ENCODE assay signal across 8 cellular contexts in genomic region chr5:133552925-133553525, GRCh38. TPM values are rescaled to one million over a fixed set of nuclear protein-coding genes. Genes with fewer than 3 reads are reported as not detected.
DNase-seq lines count a peak whose midpoint lies in the region; ATAC-seq and TF ChIP-seq lines count a peak whose summit lies in the region.

No MANE protein-coding gene starts in this region.

- peak overlapping the region; percentile 88 for H3K27ac ChIP-seq in neural cell (ENCODE audit: low read length)
- no peak overlapping the region for H3K27ac ChIP-seq in upper lobe of right lung

- H3K27me3 ChIP-seq in neural cell (ENCODE audit: insufficient read depth, low read depth, low read length), result no peaks in the 10 kb centered on the region
- peaks cover 8% of the 10 kb centered on the region for H3K27me3 ChIP-seq in upper lobe of right lung

- no peak overlapping the region for H3K9ac ChIP-seq in neural cell (ENCODE audit: low read length)

- H3K9me2 ChIP-seq in neural cell (ENCODE audit: insufficient read depth, low read length), result no peaks in the 10 kb centered on the region

- H3K9me3 Mint-ChIP-seq in CD14-positive monocyte, result no peaks in the 10 kb centered on the region
- H3K9me3 Mint-ChIP-seq in activated CD4-positive, alpha-beta memory T cell treated with anti-CD3 and anti-CD28 coated beads for 36 hours, result no peaks in the 10 kb centered on the region
- H3K9me3 Mint-ChIP-seq in endothelial cell (ENCODE audit: unreplicated experiment), result no peaks in the 10 kb centered on the region

- no peaks in the 10 kb centered on the region for H3F3A ChIP-seq in neural cell (ENCODE audit: insufficient read depth, low read length, poor library complexity, severe bottlenecking)

- TF ChIP-seq CTCF in CD14-positive monocyte (IDR thresholded peaks at IDR 0.05), result peak; percentile 94
- peak; percentile 72 for TF ChIP-seq CTCF in GM20000 (IDR thresholded peaks at IDR 0.05; ENCODE audit: extremely low read depth, missing control alignments)
- peak; percentile 88 for TF ChIP-seq CTCF in endothelial cell (IDR thresholded peaks at IDR 0.05; ENCODE audit: unreplicated experiment)
- TF ChIP-seq CTCF in neural cell (IDR thresholded peaks at IDR 0.05; ENCODE audit: poor library complexity, severe bottlenecking), result peak; percentile 39
- TF ChIP-seq CTCF in upper lobe of right lung (IDR thresholded peaks at IDR 0.05), result peak; percentile 71

- no peak overlapping the region for H3K4me3 Mint-ChIP-seq in CD14-positive monocyte
- H3K4me3 Mint-ChIP-seq in activated CD4-positive, alpha-beta memory T cell treated with anti-CD3 and anti-CD28 coated beads for 36 hours, result no peak overlapping the region
- no peak overlapping the region for H3K4me3 Mint-ChIP-seq in endothelial cell (ENCODE audit: unreplicated experiment)

- no peaks in the 10 kb centered on the region for H3K79me2 ChIP-seq in neural cell (replicated peaks; ENCODE audit: insufficient read depth, low read length)

- no peaks in the 10 kb centered on the region for H3K9me3 ChIP-seq in neural cell (ENCODE audit: low read length)
- no peaks in the 10 kb centered on the region for H3K9me3 ChIP-seq in upper lobe of right lung

- H3K4me1 Mint-ChIP-seq in CD14-positive monocyte (no peaks in the 10 kb centered on the region), endothelial cell (ENCODE audit: unreplicated experiment) (peaks cover 7% of the 10 kb centered on the region)
- no peaks in the 10 kb centered on the region for H3K4me1 Mint-ChIP-seq in activated CD4-positive, alpha-beta memory T cell treated with anti-CD3 and anti-CD28 coated beads for 36 hours (ENCODE audit: low read depth)

- H3K27ac Mint-ChIP-seq in CD14-positive monocyte (no peak overlapping the region), endothelial cell (ENCODE audit: unreplicated experiment) (no peak overlapping the region)
- H3K27ac Mint-ChIP-seq in activated CD4-positive, alpha-beta memory T cell treated with anti-CD3 and anti-CD28 coated beads for 36 hours, result no peak overlapping the region

- no peak overlapping the region for H2AFZ ChIP-seq in neural cell (ENCODE audit: low read depth, low read length)

- no peak overlapping the region for H3K4me2 ChIP-seq in neural cell (ENCODE audit: low read length)

- H3K36me3 Mint-ChIP-seq in CD14-positive monocyte (no peaks in the 10 kb centered on the region), endothelial cell (ENCODE audit: low read depth, unreplicated experiment) (no peaks in the 10 kb centered on the region)
- H3K36me3 Mint-ChIP-seq in activated CD4-positive, alpha-beta memory T cell treated with anti-CD3 and anti-CD28 coated beads for 36 hours, result no peaks in the 10 kb centered on the region

- no peaks in the 10 kb centered on the region for H3K4me1 ChIP-seq in upper lobe of right lung

- H3K4me3 ChIP-seq in neural cell (ENCODE audit: low read length) (no peak overlapping the region), upper lobe of right lung (no peak overlapping the region)

- POLR2A ChIA-PET in activated CD4-positive, alpha-beta memory T cell treated with anti-CD3 and anti-CD28 coated beads for 36 hours (lab: Charles Lee), result no interaction called here

- peaks cover 12 to 34% (median 22%) of the 10 kb centered on the region in 3 donors for H3K27me3 Mint-ChIP-seq in CD14-positive monocyte (ENCODE audit: low read depth in 3 of 3)
- peaks cover 19% of the 10 kb centered on the region for H3K27me3 Mint-ChIP-seq in activated CD4-positive, alpha-beta memory T cell treated with anti-CD3 and anti-CD28 coated beads for 36 hours
- no peaks in the 10 kb centered on the region for H3K27me3 Mint-ChIP-seq in endothelial cell (ENCODE audit: unreplicated experiment)

- ATAC-seq in upper lobe of right lung, result peak; percentile 95

- H3K36me3 ChIP-seq in neural cell (ENCODE audit: insufficient read depth, low read length), result no peaks in the 10 kb centered on the region
- H3K36me3 ChIP-seq in upper lobe of right lung, result no peaks in the 10 kb centered on the region

- intact Hi-C loops in CD14-positive monocyte (cut with micrococcal nuclease) (loop anchor here in 1 of 2 donors (10.0 kb wide), 1 partner anchor 382 kb away; no protein-coding TSS in a partner anchor), upper lobe of right lung (cut with DNase I) (no loop called here)
- intact Hi-C loops in activated CD4-positive, alpha-beta memory T cell treated with anti-CD3 and anti-CD28 coated beads for 36 hours (cut with micrococcal nuclease), result loop anchor here (1.0 to 2.0 kb wide), 3 partner anchors 58 to 391 kb away; no protein-coding TSS in a partner anchor

- no peaks in the 10 kb centered on the region for H4K20me1 ChIP-seq in neural cell (ENCODE audit: insufficient read depth)

- no peak for TF ChIP-seq RAD21 in neural cell (conservative IDR thresholded peaks at IDR 0.05)

- DNase-seq in CD14-positive monocyte (ENCODE audit: low spot score) (peak; percentile 54), GM20000 (ENCODE audit: low spot score) (peak; percentile 71), NCI-H526 treated with DMSO at 0.1 percent for 48 hours (lab: John Stamatoyannopoulos, UW) (peak; percentile 2), endothelial cell (ENCODE audit: low spot score) (peak; percentile 80), upper lobe of right lung (peak; percentile 72), superior temporal gyrus (ENCODE audit: extremely low spot score) (no peak)
- peak; percentile 71 for DNase-seq in activated CD4-positive, alpha-beta memory T cell treated with anti-CD3 and anti-CD28 coated beads for 36 hours

- TF ChIP-seq EP300 in neural cell (conservative IDR thresholded peaks at IDR 0.05; ENCODE audit: poor library complexity, severe bottlenecking), result no peak

- CTCF ChIA-PET in activated CD4-positive, alpha-beta memory T cell treated with anti-CD3 and anti-CD28 coated beads for 36 hours (lab: Charles Lee), result interaction anchor here (0.6 to 1.9 kb wide), 12 partner anchors 9 to 392 kb away, joined by 3 to 15 read pairs (median 4); no protein-coding TSS in a partner anchor

TF ChIP-seq in neural cell, 6 proteins besides CTCF, POLR2A, EP300 and RAD21:
- TF ChIP-seq TAF1 (IDR thresholded peaks at IDR 0.05; ENCODE audit: low read depth) (no peak), SMC3 (conservative IDR thresholded peaks at IDR 0.05; ENCODE audit: poor library complexity) (no peak), EZH2 (IDR thresholded peaks at IDR 0.05; ENCODE audit: borderline replicate concordance, insufficient read depth, low read length, poor library complexity, severe bottlenecking) (no peak), REST (IDR thresholded peaks at IDR 0.05; ENCODE audit: borderline replicate concordance) (no peak), POLR2AphosphoS5 (IDR thresholded peaks at IDR 0.05) (no peak), MXI1 (conservative IDR thresholded peaks at IDR 0.05; ENCODE audit: poor library complexity, severe bottlenecking) (no peak)

RNA-seq across cellular contexts. Expression of gene FSTL4, which starts 59.3 kb away (rescaled TPM):
- polyA plus RNA-seq in CD14-positive monocyte, result not detected
- under 1 TPM in 1 of 2 experiments, not detected in 1; 0.36 TPM for total RNA-seq in activated CD4-positive, alpha-beta memory T cell treated with anti-CD3 and anti-CD28 coated beads for 36 hours
- 0.21 TPM for total RNA-seq in endothelial cell (ENCODE audit: unreplicated experiment)
- 0.57 and 1.6 TPM in 2 replicates for polyA plus RNA-seq in neural cell
- 4.1 and 4.5 TPM in 2 replicates for polyA minus RNA-seq in neural cell
- 0.67 TPM for total RNA-seq in upper lobe of right lung

Comparison
In these comparisons a context has a peak if more than half of its experiments do, and no peak if none do; other contexts are left out.
1. CTCF ChIP-seq: peak in every context shown above with its lines; median percentile 94 in CD14-positive monocyte; 88 in endothelial cell; 72 in GM20000; 71 in upper lobe of right lung; 39 in neural cell.